In the genomic region with DNA sequence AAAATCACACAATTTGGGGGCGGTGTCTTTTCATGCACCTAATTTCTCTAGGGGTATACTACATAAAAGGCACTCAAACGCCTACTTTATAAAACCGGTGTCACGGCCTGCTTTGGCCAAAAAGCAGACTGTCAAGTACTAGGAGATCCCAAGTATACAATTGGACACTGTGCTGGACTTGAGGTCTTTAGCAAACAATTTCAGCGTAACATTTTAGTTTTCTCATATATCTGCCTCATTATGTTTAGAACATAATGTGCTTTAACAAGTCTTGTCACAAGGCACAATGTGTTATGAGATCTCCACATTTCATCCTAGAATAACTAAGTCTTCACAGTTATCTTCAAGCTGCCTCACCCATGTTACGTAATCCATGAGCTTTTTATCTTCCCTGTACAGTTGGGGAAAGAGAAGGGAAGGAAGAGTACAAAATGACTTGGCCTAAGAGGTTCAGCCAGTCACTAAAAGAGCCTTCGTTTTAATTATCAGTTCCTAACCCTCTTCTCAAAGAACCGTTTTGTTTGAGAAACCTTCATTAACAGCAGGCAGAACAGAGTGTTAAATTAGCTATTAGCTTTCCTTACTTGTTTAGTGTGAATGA, we compare ENCODE assay signal across 10 cellular contexts. TPM values are rescaled to one million over a fixed set of nuclear protein-coding genes. Genes with fewer than 3 reads are reported as not detected.
DNase-seq lines count a peak whose midpoint lies in the region; ATAC-seq and TF ChIP-seq lines count a peak whose summit lies in the region.
"Had no signal": no experiment of that assay in that cellular context is flagged by ENCODE, and none has a peak within 500 bp of the region (broad histone marks: within the 10 kb centered on the region; RNA-seq: fewer than 3 reads in every experiment).

No MANE protein-coding gene starts in this region.

- no peaks in the 10 kb centered on the region for H3K9me3 ChIP-seq in transverse colon

- peak overlapping the region; percentile 88 to 95 (median 92) for H3K27ac ChIP-seq in transverse colon

- DNase-seq in Right ventricle myocardium inferior (ENCODE audit: missing footprints), result no peak
- no peak for DNase-seq in cardiac septum (ENCODE audit: low spot score)
- peak; percentile 39 for DNase-seq in SKM-1 (lab: John Stamatoyannopoulos, UW; ENCODE audit: unreplicated experiment)
- DNase-seq in fibroblast of mammary gland (ENCODE audit: low read depth), result peak; percentile 43
- DNase-seq in transverse colon, result no peak
- no peak for DNase-seq in HPDE6-E6E7 (ENCODE audit: extremely low spot score)
- DNase-seq in stimulated activated naive CD4-positive, alpha-beta T cell treated with Interleukin-2 at 50 U/mL for 16 hours (lab: John Stamatoyannopoulos, UW), result no peak
- DNase-seq: aorta had no signal

- H3K4me3 ChIP-seq in fibroblast of mammary gland (ENCODE audit: control insufficient read depth, low read depth, low read length), result peak overlapping the region; percentile 69
- peak overlapping the region in 1 of 4 donors; percentile 7 for H3K4me3 ChIP-seq in transverse colon
- H3K4me3 ChIP-seq: lung had no signal

- WGBS in transverse colon (ENCODE audit: low coverage in 1 of 2), 2 donors, result 45 to 79% methylated on average over 4 to 8 of the region's 8 CpGs

- no peak for TF ChIP-seq POLR2A in transverse colon (IDR thresholded peaks at IDR 0.05)

- intact Hi-C loops in Right ventricle myocardium inferior (cut with DNase I) (no loop called here), cardiac septum (cut with DNase I) (no loop called here), transverse colon (cut with DNase I; ENCODE audit: low total_unique reads) (loop anchor here (5.0 kb wide), 1 partner anchor 116 kb away; the partner anchor contains the start of gene CTBS)

- peaks cover 0 to 28% (median 14%) of the 10 kb centered on the region in 4 donors for H3K4me1 ChIP-seq in transverse colon

- H3K27me3 ChIP-seq in transverse colon, result no peaks in the 10 kb centered on the region

- ATAC-seq in Right ventricle myocardium inferior, result peak; percentile 47
- ATAC-seq in GM19328 (IDR thresholded peaks at IDR 0.05; ENCODE audit: unreplicated experiment), result no peak

- TF ChIP-seq EP300 in transverse colon (IDR thresholded peaks at IDR 0.05; ENCODE audit: low read depth), result no peak

- TF ChIP-seq CTCF in fibroblast of mammary gland (conservative IDR thresholded peaks at IDR 0.05; ENCODE audit: control insufficient read depth, insufficient read depth, low read depth, low read length), result no peak
- TF ChIP-seq CTCF in transverse colon (IDR thresholded peaks at IDR 0.05), result no peak

- in situ Hi-C loops in transverse colon (cut with MboI; ENCODE audit: low pct_ligation_motif_present in 1 of 4, low pct_unique_long_range_greater_than_20kb in 1 of 4, low sequenced_read_pairs in 3 of 4), result loop anchor here in 1 of 4 donors (25.0 kb wide), 1 partner anchor 574 kb away; the partner anchor contains the start of gene C1orf52

- no peaks in the 10 kb centered on the region for H3K36me3 ChIP-seq in transverse colon

RNA-seq across cellular contexts. Expression of gene SSX2IP, which starts 1.7 kb away (rescaled TPM):
- total RNA-seq in Right ventricle myocardium inferior (12.9 TPM), cardiac septum (12.0 TPM), transverse colon (10 to 100 TPM in 3 of 4 donors, 1 to 10 TPM in 1; 7.1 to 15.2 (median 11.4) TPM)

Comparison
In these comparisons a context has a peak if more than half of its experiments do, and no peak if none do; other contexts are left out.
1. DNase-seq: peak in SKM-1 (single experiment) and fibroblast of mammary gland (single experiment); none in Right ventricle myocardium inferior (single experiment), cardiac septum (single experiment), transverse colon (single experiment), HPDE6-E6E7 (single experiment) and stimulated activated naive CD4-positive, alpha-beta T cell treated with Interleukin-2 at 50 U/mL for 16 hours (single experiment).